In genomic region chr2:238097988-238098853, GRCh38 we compare ENCODE assay signal across 8 cellular contexts. TPM values are rescaled to one million over a fixed set of nuclear protein-coding genes. Genes with fewer than 3 reads are reported as not detected.
DNase-seq lines count a peak whose midpoint lies in the region; ATAC-seq lines count a peak whose summit lies in the region.

No MANE protein-coding gene starts in this region.

- CTCF ChIA-PET in activated CD4-positive, alpha-beta memory T cell treated with anti-CD3 and anti-CD28 coated beads for 36 hours (lab: Charles Lee): interaction anchor here (0.5 kb wide), 1 partner anchor 259 kb away, joined by 3 read pairs; no protein-coding TSS in a partner anchor
- CTCF ChIA-PET in activated CD4-positive, alpha-beta memory T cell treated with anti-CD3 and anti-CD28 coated beads, Interleukin-2, amount 10 ng/mL, durations not matched to agents 7 days and 5 days (lab: Charles Lee): no interaction called here

- H3K4me1 Mint-ChIP-seq in activated CD4-positive, alpha-beta memory T cell treated with anti-CD3 and anti-CD28 coated beads for 36 hours (ENCODE audit: low read depth): no peaks in the 10 kb centered on the region
- H3K4me1 Mint-ChIP-seq in activated CD4-positive, alpha-beta memory T cell treated with anti-CD3 and anti-CD28 coated beads, Interleukin-2, amount 10 ng/mL, durations not matched to agents 7 days and 5 days: no peaks in the 10 kb centered on the region

- in situ Hi-C loops in G401 (cut with HindIII; ENCODE audit: low sequenced_read_pairs): no loop called here

- H3K27me3 Mint-ChIP-seq in activated CD4-positive, alpha-beta memory T cell treated with anti-CD3 and anti-CD28 coated beads for 36 hours: no peaks in the 10 kb centered on the region
- no peaks in the 10 kb centered on the region for H3K27me3 Mint-ChIP-seq in activated CD4-positive, alpha-beta memory T cell treated with anti-CD3 and anti-CD28 coated beads, Interleukin-2, amount 10 ng/mL, durations not matched to agents 7 days and 5 days

- peak overlapping the region; percentile 37 for H3K4me3 Mint-ChIP-seq in activated CD4-positive, alpha-beta memory T cell treated with anti-CD3 and anti-CD28 coated beads for 36 hours
- H3K4me3 Mint-ChIP-seq in activated CD4-positive, alpha-beta memory T cell treated with anti-CD3 and anti-CD28 coated beads, Interleukin-2, amount 10 ng/mL, durations not matched to agents 7 days and 5 days: no peak overlapping the region

- peak; percentile 27 for DNase-seq in activated CD4-positive, alpha-beta memory T cell treated with anti-CD3 and anti-CD28 coated beads for 36 hours
- DNase-seq in activated CD4-positive, alpha-beta memory T cell treated with anti-CD3 and anti-CD28 coated beads, Interleukin-2, amount 10 ng/mL, durations not matched to agents 7 days and 5 days: no peak
- DNase-seq in NCI-H2029 treated with DMSO at 0.1 percent for 48 hours (lab: John Stamatoyannopoulos, UW) (peak; percentile 45), amniotic epithelial cell (ENCODE audit: low read depth) (peak; percentile 66), kidney tubule cell (ENCODE audit: low spot score) (peak; percentile 83), G401 (ENCODE audit: low spot score) (no peak)
- no peak for DNase-seq in NK-92 treated with Interleukin-12 subunit alpha and Interleukin-12 subunit beta, amount 100 ng/mL, for 24 hours (lab: John Stamatoyannopoulos, UW)

- peak; percentile 78 for ATAC-seq in GM21737 (IDR thresholded peaks at IDR 0.05; ENCODE audit: unreplicated experiment)

- POLR2A ChIA-PET in activated CD4-positive, alpha-beta memory T cell treated with anti-CD3 and anti-CD28 coated beads for 36 hours (lab: Charles Lee): no interaction called here
- POLR2A ChIA-PET in activated CD4-positive, alpha-beta memory T cell treated with anti-CD3 and anti-CD28 coated beads, Interleukin-2, amount 10 ng/mL, durations not matched to agents 7 days and 5 days (lab: Charles Lee): interaction anchor here (1.3 kb wide), 1 partner anchor 9 kb away, joined by 5 read pairs; no protein-coding TSS in a partner anchor

- H3K27ac Mint-ChIP-seq in activated CD4-positive, alpha-beta memory T cell treated with anti-CD3 and anti-CD28 coated beads for 36 hours: peak overlapping the region; percentile 13
- no peak overlapping the region for H3K27ac Mint-ChIP-seq in activated CD4-positive, alpha-beta memory T cell treated with anti-CD3 and anti-CD28 coated beads, Interleukin-2, amount 10 ng/mL, durations not matched to agents 7 days and 5 days

- intact Hi-C loops in activated CD4-positive, alpha-beta memory T cell treated with anti-CD3 and anti-CD28 coated beads for 36 hours (cut with micrococcal nuclease): no loop called here

- H3K9me3 Mint-ChIP-seq in activated CD4-positive, alpha-beta memory T cell treated with anti-CD3 and anti-CD28 coated beads for 36 hours: no peaks in the 10 kb centered on the region
- H3K9me3 Mint-ChIP-seq in activated CD4-positive, alpha-beta memory T cell treated with anti-CD3 and anti-CD28 coated beads, Interleukin-2, amount 10 ng/mL, durations not matched to agents 7 days and 5 days: no peaks in the 10 kb centered on the region

- peaks cover 18% of the 10 kb centered on the region for H3K36me3 Mint-ChIP-seq in activated CD4-positive, alpha-beta memory T cell treated with anti-CD3 and anti-CD28 coated beads for 36 hours
- H3K36me3 Mint-ChIP-seq in activated CD4-positive, alpha-beta memory T cell treated with anti-CD3 and anti-CD28 coated beads, Interleukin-2, amount 10 ng/mL, durations not matched to agents 7 days and 5 days (ENCODE audit: low read depth): peaks cover 9% of the 10 kb centered on the region

RNA-seq across cellular contexts. Expression of gene ESPNL, which starts 1.9 kb away (rescaled TPM):
- total RNA-seq in activated CD4-positive, alpha-beta memory T cell treated with anti-CD3 and anti-CD28 coated beads for 36 hours: under 1 TPM; 0.12 to 0.14 TPM
- total RNA-seq in activated CD4-positive, alpha-beta memory T cell treated with anti-CD3 and anti-CD28 coated beads, Interleukin-2, amount 10 ng/mL, durations not matched to agents 7 days and 5 days: under 1 TPM; 0.05 to 0.18 TPM
- total RNA-seq in G401 (2014; rRNA removed; shearing (Covaris generic)): 6.8 and 19.3 TPM in 2 replicates

RNA-seq across cellular contexts. Expression of gene SCLY, which starts 37.4 kb away (rescaled TPM):
- 10 to 100 TPM; 47.9 to 51.8 TPM for total RNA-seq in activated CD4-positive, alpha-beta memory T cell treated with anti-CD3 and anti-CD28 coated beads for 36 hours
- 10 to 100 TPM; 22.0 to 22.6 TPM for total RNA-seq in activated CD4-positive, alpha-beta memory T cell treated with anti-CD3 and anti-CD28 coated beads, Interleukin-2, amount 10 ng/mL, durations not matched to agents 7 days and 5 days
- total RNA-seq in G401 (2014; rRNA removed; shearing (Covaris generic)): 42.8 and 52.0 TPM in 2 replicates

RNA-seq across cellular contexts. Expression of gene KLHL30, which starts 40.2 kb away (rescaled TPM):
- total RNA-seq in activated CD4-positive, alpha-beta memory T cell treated with anti-CD3 and anti-CD28 coated beads for 36 hours: not detected
- not detected for total RNA-seq in activated CD4-positive, alpha-beta memory T cell treated with anti-CD3 and anti-CD28 coated beads, Interleukin-2, amount 10 ng/mL, durations not matched to agents 7 days and 5 days
- 0.07 TPM in 1 of 2 replicates, not detected in the other for total RNA-seq in G401 (2014; rRNA removed; shearing (Covaris generic))

Comparison
In these comparisons a context has a peak if more than half of its experiments do, and no peak if none do; other contexts are left out.
1. DNase-seq: peak in activated CD4-positive, alpha-beta memory T cell treated with anti-CD3 and anti-CD28 coated beads for 36 hours (single experiment), NCI-H2029 treated with DMSO at 0.1 percent for 48 hours (single experiment), amniotic epithelial cell (single experiment) and kidney tubule cell (single experiment); none in activated CD4-positive, alpha-beta memory T cell treated with anti-CD3 and anti-CD28 coated beads, Interleukin-2, amount 10 ng/mL, durations not matched to agents 7 days and 5 days (single experiment), G401 (single experiment) and NK-92 treated with Interleukin-12 subunit alpha and Interleukin-12 subunit beta, amount 100 ng/mL, for 24 hours (single experiment).